In genomic region chr3:127006781-127007436, GRCh38 we compare ENCODE assay signal across 22 cellular contexts. TPM values are rescaled to one million over a fixed set of nuclear protein-coding genes. Genes with fewer than 3 reads are reported as not detected.
DNase-seq lines count a peak whose midpoint lies in the region; ATAC-seq, FAIRE-seq and TF ChIP-seq lines count a peak whose summit lies in the region.
"Had no signal": no experiment of that assay in that cellular context is flagged by ENCODE, and none has a peak within 500 bp of the region (broad histone marks: within the 10 kb centered on the region; RNA-seq: fewer than 3 reads in every experiment).

No MANE protein-coding gene starts in this region.

- no peak for TF ChIP-seq POLR2A in upper lobe of left lung (IDR thresholded peaks at IDR 0.05)

- H3K27ac ChIP-seq in upper lobe of left lung = no peak overlapping the region
- H3K27ac ChIP-seq: testis had no signal

- peak; percentile 11 for DNase-seq in NCI-H1105 treated with DMSO at 0.1 percent for 48 hours (lab: John Stamatoyannopoulos, UW)
- no peak for DNase-seq in NCI-H1105 (lab: John Stamatoyannopoulos, UW)
- peak; percentile 56 for DNase-seq in HT1080 (ENCODE audit: low read depth)
- DNase-seq in bronchial epithelial cell (ENCODE audit: low read depth) = peak; percentile 77
- DNase-seq in myocyte (ENCODE audit: low read depth) = peak; percentile 59
- no peak for DNase-seq in upper lobe of left lung
- no peak for DNase-seq in amygdala (lab: John Stamatoyannopoulos, UW)
- DNase-seq in omental fat pad (ENCODE audit: low spot score) = no peak
- DNase-seq: 8988T; activated B cell treated with CpG ODN at 0.5 μM for 24 hours; activated CD4-positive, alpha-beta T cell treated with anti-CD3 and anti-CD28 coated beads, Interleukin-2, amount 50 U/mL, for 48 hours; CD8-positive, alpha-beta memory T cell; DMS79; islet precursor cell; NCI-H1417; NCI-H524; RPMI8226; T-helper 9 cell; testis had no signal

- WGBS in upper lobe of left lung, 2 donors = 79 to 90% methylated on average over 6 to 8 of the region's 8 CpGs

- TF ChIP-seq EP300 in upper lobe of left lung (IDR thresholded peaks at IDR 0.05) = no peak

- ATAC-seq in upper lobe of left lung (ENCODE audit: low FRiP score in 2 of 2) = no peak
- no peak for ATAC-seq in omental fat pad (ENCODE audit: low FRiP score)
- ATAC-seq: stimulated activated memory B cell treated with anti-CD40 and anti-IgM and Interleukin-4, amounts not matched to agents 10 μg/mL and 1 μg/mL and 100 μg/mL, for 72 hours had no signal

- no peak overlapping the region for H3K4me3 ChIP-seq in bronchial epithelial cell (ENCODE audit: low read depth, low read length)
- no peak overlapping the region for H3K4me3 ChIP-seq in upper lobe of left lung
- H3K4me3 ChIP-seq: smooth muscle cell, testis had no signal

- H3K27me3 ChIP-seq in bronchial epithelial cell (ENCODE audit: control insufficient read depth, insufficient read depth, low read length) (no peaks in the 10 kb centered on the region), upper lobe of left lung (no peaks in the 10 kb centered on the region)
- H3K27me3 ChIP-seq: testis had no signal

- H3K36me3 ChIP-seq in bronchial epithelial cell (ENCODE audit: control insufficient read depth, insufficient read depth, low read length) = peaks cover 47% of the 10 kb centered on the region
- peaks cover 0 to 25% (median 6%) of the 10 kb centered on the region in 4 donors for H3K36me3 ChIP-seq in upper lobe of left lung

- peak; percentile 88 for FAIRE-seq in bronchial epithelial cell (lab: Jason Lieb, UNC)
- FAIRE-seq: GM12891 had no signal

- peaks cover 10 to 12% (median 11%) of the 10 kb centered on the region in 4 donors for H3K4me1 ChIP-seq in upper lobe of left lung

- H3K9me3 ChIP-seq in upper lobe of left lung = no peaks in the 10 kb centered on the region
- H3K9me3 ChIP-seq: testis had no signal

- TF ChIP-seq CTCF in bronchial epithelial cell (IDR thresholded peaks at IDR 0.05; ENCODE audit: insufficient read depth, low read length, severe bottlenecking) (no peak), upper lobe of left lung (IDR thresholded peaks at IDR 0.05) (no peak), omental fat pad (IDR thresholded peaks at IDR 0.05) (no peak)

RNA-seq across cellular contexts. Expression of gene PLXNA1, which starts 24.0 kb away (rescaled TPM):
- total RNA-seq in HT1080 (2014; rRNA removed; shearing (Covaris generic)) = 133 and 163 TPM in 2 replicates
- polyA plus RNA-seq in HT1080 (2015; cell fraction: cytosol; rRNA removed) = 82.5 and 95.4 TPM in 2 replicates
- 239 and 264 TPM in 2 replicates for polyA plus RNA-seq in HT1080 (2015; cell fraction: nucleus; rRNA removed)
- total RNA-seq in bronchial epithelial cell (42.1 and 53.4 TPM in 2 replicates), myocyte (209 and 320 TPM in 2 replicates), upper lobe of left lung (10 to 100 TPM; 48.0 to 94.3 (median 73.7) TPM), omental fat pad (10 to 100 TPM; 21.7 to 56.4 (median 37.3) TPM)
- 177 TPM for polyA plus RNA-seq in myocyte (2012)

Comparison
In these comparisons a context has a peak if more than half of its experiments do, and no peak if none do; other contexts are left out.
1. DNase-seq: peak in NCI-H1105 treated with DMSO at 0.1 percent for 48 hours (single experiment), HT1080 (single experiment), bronchial epithelial cell (single experiment) and myocyte (single experiment); none in NCI-H1105 (single experiment), upper lobe of left lung (0 of 2), amygdala (0 of 56) and omental fat pad (single experiment).